In the genomic region with DNA sequence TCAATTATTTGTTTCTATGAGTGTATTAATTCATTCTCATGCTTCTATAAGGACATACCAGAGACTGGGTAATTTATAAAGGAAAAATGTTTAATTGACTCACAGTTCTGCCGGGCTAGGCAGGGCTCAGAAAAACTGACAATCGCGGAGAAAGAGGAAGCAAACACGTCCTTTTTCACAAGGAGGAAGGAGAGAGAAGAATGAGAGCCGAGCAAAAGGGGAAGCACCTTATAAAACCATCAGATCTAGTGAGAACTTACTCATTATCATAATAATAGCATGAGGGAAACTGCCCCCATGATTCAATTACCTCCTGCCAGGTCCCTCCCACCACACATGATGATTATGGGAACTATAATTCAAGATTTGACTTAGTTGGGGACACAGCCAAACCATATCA, we compare ENCODE assay signal across 17 cellular contexts.
"Had no signal": no experiment of that assay in that cellular context is flagged by ENCODE, and none has a peak within 500 bp of the region (broad histone marks: within the 10 kb centered on the region; RNA-seq: fewer than 3 reads in every experiment).

No MANE protein-coding gene starts in this region.

- H3K27me3 Mint-ChIP-seq: activated CD8-positive, alpha-beta T cell treated with anti-CD3 and anti-CD28 coated beads for 36 hours; activated naive CD8-positive, alpha-beta T cell; naive B cell; stimulated activated naive B cell treated with anti-CD40 and anti-IgM and Interleukin-4, amounts not matched to agents 10 μg/mL and 1 μg/mL and 100 μg/mL, for 72 hours had no signal

- H3K4me3 Mint-ChIP-seq: activated CD8-positive, alpha-beta T cell treated with anti-CD3 and anti-CD28 coated beads for 36 hours; activated naive CD8-positive, alpha-beta T cell; stimulated activated naive B cell treated with anti-CD40 and anti-IgM and Interleukin-4, amounts not matched to agents 10 μg/mL and 1 μg/mL and 100 μg/mL, for 72 hours had no signal

- ATAC-seq: activated CD8-positive, alpha-beta T cell treated with anti-CD3 and anti-CD28 coated beads for 36 hours; esophagus mucosa; stimulated activated naive B cell treated with anti-CD40 and anti-IgM and Interleukin-4, amounts not matched to agents 10 μg/mL and 1 μg/mL and 100 μg/mL, for 72 hours had no signal

- H3K4me1 Mint-ChIP-seq: stimulated activated naive B cell treated with anti-CD40 and anti-IgM and Interleukin-4, amounts not matched to agents 10 μg/mL and 1 μg/mL and 100 μg/mL, for 72 hours had no signal

- H3K9me3 Mint-ChIP-seq: stimulated activated naive B cell treated with anti-CD40 and anti-IgM and Interleukin-4, amounts not matched to agents 10 μg/mL and 1 μg/mL and 100 μg/mL, for 72 hours had no signal

- H3K27ac Mint-ChIP-seq: activated CD8-positive, alpha-beta T cell treated with anti-CD3 and anti-CD28 coated beads for 36 hours; activated naive CD8-positive, alpha-beta T cell; stimulated activated naive B cell treated with anti-CD40 and anti-IgM and Interleukin-4, amounts not matched to agents 10 μg/mL and 1 μg/mL and 100 μg/mL, for 72 hours had no signal

- DNase-seq: activated CD4-positive, alpha-beta T cell treated with anti-CD3 and anti-CD28 coated beads for 4 hours; activated CD8-positive, alpha-beta T cell treated with anti-CD3 and anti-CD28 coated beads for 36 hours; activated effector memory CD4-positive, alpha-beta T cell treated with anti-CD3 and anti-CD28 coated beads, Interleukin-2, amount 50 U/mL, for 16 hours; activated T-cell treated with anti-CD3 and anti-CD28 coated beads, Interleukin-2, amount 50 U/mL, for 48 hours; amniotic stem cell; caudate nucleus; hippocampal formation; kidney; left ventricle myocardium inferior; naive B cell; ovary; stimulated activated naive B cell treated with anti-CD40 and anti-IgM and Interleukin-4, amounts not matched to agents 10 μg/mL and 1 μg/mL and 100 μg/mL, for 72 hours; T-helper 9 cell; tibial artery; uterus had no signal
